34 cellular contexts compared by ENCODE assay signal in the genomic region with DNA sequence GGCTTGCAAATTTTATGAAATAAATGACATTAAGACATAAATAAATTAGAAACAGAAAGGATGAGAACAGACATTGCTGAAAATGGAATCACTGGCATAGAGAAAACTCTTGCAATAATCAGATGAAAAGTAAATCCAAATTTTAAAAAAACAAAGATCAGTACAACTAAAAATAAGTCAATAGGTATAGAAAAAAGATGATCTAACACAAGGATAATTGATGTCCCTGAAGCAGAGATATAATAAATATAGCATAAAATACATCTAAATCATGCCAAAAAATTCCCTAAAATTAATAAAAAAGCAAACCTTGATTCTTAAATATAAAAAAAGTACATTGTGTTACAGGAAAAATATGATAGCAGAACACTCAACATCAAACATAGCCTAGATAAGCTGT.
"Had no signal": no experiment of that assay in that cellular context is flagged by ENCODE, and none has a peak within 500 bp of the region (broad histone marks: within the 10 kb centered on the region; RNA-seq: fewer than 3 reads in every experiment).

No MANE protein-coding gene starts in this region.

- DNase-seq: Karpas-422, Kasumi-1, MG63, MM.1S, MV-4-11, NCI-H1048, NCI-H1092, NCI-H1092 treated with DMSO at 0.1 percent for 48 hours, NCI-H1105, NCI-H1105 treated with DMSO at 0.1 percent for 48 hours, NCI-H1417, NCI-H1417 treated with DMSO at 0.1 percent for 48 hours, NCI-H1436, NCI-H1436 treated with DMSO at 0.1 percent for 48 hours, NCI-H146, NCI-H1694, NCI-H1694 treated with DMSO at 0.1 percent for 48 hours, NCI-H187, NCI-H187 treated with DMSO at 0.1 percent for 48 hours, NCI-H2029, NCI-H2029 treated with DMSO at 0.1 percent for 48 hours, NCI-H2081, NCI-H2081 treated with DMSO at 0.1 percent for 48 hours, NCI-H2107, NCI-H2171, NCI-H2171 treated with DMSO at 0.1 percent for 48 hours, NCI-H2227 treated with DMSO at 0.1 percent for 48 hours, NCI-H226, NCI-H345, NCI-H446, NCI-H446 treated with DMSO at 0.1 percent for 48 hours, NCI-H510A, NCI-H510A treated with DMSO at 0.1 percent for 48 hours had no signal

- H3K36me3 ChIP-seq: MG63 had no signal

- H3K27ac ChIP-seq: KMS-11 had no signal

- H3K27me3 ChIP-seq: MG63 had no signal

- H3K9me3 ChIP-seq: MG63 had no signal

- H3K4me3 ChIP-seq: MG63 had no signal
